In genomic region chr1:8641317-8641997, GRCh38 we compare ENCODE assay signal across 15 cellular contexts.
DNase-seq lines count a peak whose midpoint lies in the region; TF ChIP-seq lines count a peak whose summit lies in the region.
"Had no signal": no experiment of that assay in that cellular context is flagged by ENCODE, and none has a peak within 500 bp of the region (broad histone marks: within the 10 kb centered on the region; RNA-seq: fewer than 3 reads in every experiment).

No MANE protein-coding gene starts in this region.

- H3K27ac Mint-ChIP-seq in endothelial cell (ENCODE audit: unreplicated experiment) (peak overlapping the region; percentile 50), progenitor cell of endocrine pancreas (peak overlapping the region; percentile 60)

- DNase-seq in NCI-H2171 treated with DMSO at 0.1 percent for 48 hours (lab: John Stamatoyannopoulos, UW): peak; percentile 17
- no peak for DNase-seq in NCI-H2171 (lab: John Stamatoyannopoulos, UW)
- DNase-seq in NCI-H226: peak; percentile 23
- DNase-seq in endothelial cell (ENCODE audit: low spot score): no peak
- no peak for DNase-seq in progenitor cell of endocrine pancreas (ENCODE audit: low spot score, unreplicated experiment)
- DNase-seq in SK-N-DZ (ENCODE audit: low spot score): no peak
- DNase-seq in SIG-M5 (lab: John Stamatoyannopoulos, UW): no peak
- no peak for DNase-seq in HK-2 (ENCODE audit: unreplicated experiment)
- DNase-seq: Calu3; CD4-positive, CD25-positive, alpha-beta regulatory T cell; DMS79 treated with DMSO at 0.1 percent for 48 hours; GOT3; NCI-H1930; NCI-H2227 treated with DMSO at 0.1 percent for 48 hours; NCI-H526 had no signal

- H3K36me3 Mint-ChIP-seq in endothelial cell (ENCODE audit: low read depth, unreplicated experiment) (no peaks in the 10 kb centered on the region), progenitor cell of endocrine pancreas (ENCODE audit: insufficient read depth) (peaks cover 16% of the 10 kb centered on the region)

- H3K27me3 Mint-ChIP-seq in endothelial cell (ENCODE audit: unreplicated experiment) (no peaks in the 10 kb centered on the region), progenitor cell of endocrine pancreas (no peaks in the 10 kb centered on the region)
- H3K27me3 Mint-ChIP-seq: CD4-positive, CD25-positive, alpha-beta regulatory T cell had no signal

- H3K9me3 Mint-ChIP-seq in endothelial cell (ENCODE audit: unreplicated experiment) (no peaks in the 10 kb centered on the region), progenitor cell of endocrine pancreas (ENCODE audit: low read depth) (no peaks in the 10 kb centered on the region)
- H3K9me3 Mint-ChIP-seq: CD4-positive, CD25-positive, alpha-beta regulatory T cell had no signal

- H3K4me3 Mint-ChIP-seq in endothelial cell (ENCODE audit: unreplicated experiment): no peak overlapping the region
- H3K4me3 Mint-ChIP-seq in progenitor cell of endocrine pancreas (ENCODE audit: low read depth): no peak overlapping the region
- H3K4me3 Mint-ChIP-seq: CD4-positive, CD25-positive, alpha-beta regulatory T cell had no signal

- TF ChIP-seq CTCF in endothelial cell (IDR thresholded peaks at IDR 0.05; ENCODE audit: unreplicated experiment) (no peak), progenitor cell of endocrine pancreas (IDR thresholded peaks at IDR 0.05; ENCODE audit: unreplicated experiment) (no peak)

- H3K4me1 Mint-ChIP-seq in endothelial cell (ENCODE audit: unreplicated experiment) (no peaks in the 10 kb centered on the region), progenitor cell of endocrine pancreas (ENCODE audit: low read depth) (peaks cover 37% of the 10 kb centered on the region)

Comparison
In these comparisons a context has a peak if more than half of its experiments do, and no peak if none do; other contexts are left out.
1. DNase-seq: peak in NCI-H2171 treated with DMSO at 0.1 percent for 48 hours (single experiment) and NCI-H226 (single experiment); none in NCI-H2171 (single experiment), endothelial cell (single experiment), progenitor cell of endocrine pancreas (single experiment), SK-N-DZ (single experiment), SIG-M5 (single experiment) and HK-2 (single experiment).